8 cellular contexts compared by ENCODE assay signal in genomic region chr3:28703858-28704257, GRCh38.
"Had no signal": no experiment of that assay in that cellular context is flagged by ENCODE, and none has a peak within 500 bp of the region (broad histone marks: within the 10 kb centered on the region; RNA-seq: fewer than 3 reads in every experiment).

No MANE protein-coding gene starts in this region.

- H3K9me3 Mint-ChIP-seq: H9 had no signal

- ATAC-seq: K562 had no signal

- DNase-seq: GOT3, H9, HCEC 1CT, IMR-90, KG1 had no signal

- H3K4me3 ChIP-seq: K562 had no signal

- FAIRE-seq: H54, HTR-8/SVneo, K562 had no signal

- H3K4me3 Mint-ChIP-seq: H9 had no signal
